ENCODE assay signal across 8 cellular contexts in genomic region chr10:27240212-27240890, GRCh38. TPM values are rescaled to one million over a fixed set of nuclear protein-coding genes. Genes with fewer than 3 reads are reported as not detected.
DNase-seq lines count a peak whose midpoint lies in the region; ATAC-seq and TF ChIP-seq lines count a peak whose summit lies in the region.

Gene ACBD5, minus strand, starts transcription at chr10:27240797. Its CDS starts 109 bp downstream, at chr10:27240688.

- under 1% methylated on average over 48 of the region's 48 CpGs for WGBS in right cardiac atrium

- no peaks in the 10 kb centered on the region for H3K36me3 ChIP-seq in ascending aorta

- in situ Hi-C loops in GM13977 (cut with MboI; ENCODE audit: low pct_unique_long_range_greater_than_20kb, low sequenced_read_pairs, unreplicated experiment) = no loop called here

- peak within 1 kb of the TSS; percentile 96 to 98 for H3K27ac ChIP-seq in ascending aorta
- H3K27ac ChIP-seq in right cardiac atrium (ENCODE audit: low read length) = peak within 1 kb of the TSS; percentile 99

- DNase-seq in GM13977 (ENCODE audit: low spot score) (peak; percentile 74), NCI-H146 treated with DMSO at 0.1 percent for 48 hours (lab: John Stamatoyannopoulos, UW; ENCODE audit: unreplicated experiment) (peak; percentile 64), T-helper 22 cell (ENCODE audit: low read depth) (peak; percentile 68), ascending aorta (ENCODE audit: low spot score in 2 of 2) (peak; percentile 79 to 95), right cardiac atrium (peak; percentile 92 to 96 (median 95)), pulmonary artery endothelial cell (ENCODE audit: low read depth, low spot score) (no peak), OCI-M2 (lab: John Stamatoyannopoulos, UW; ENCODE audit: unreplicated experiment) (no peak)

- H3K4me3 ChIP-seq in ascending aorta = peak within 1 kb of the TSS; percentile 79 to 86
- H3K4me3 ChIP-seq in right cardiac atrium (ENCODE audit: low read length) = peak within 1 kb of the TSS; percentile 69

- intact Hi-C loops in ascending aorta (cut with DNase I) = loop anchor here (2.0 to 5.0 kb wide), 3 partner anchors 264 to 1042 kb away; partner anchors contain the start of genes ABI1 and RAB18
- intact Hi-C loops in right cardiac atrium (cut with DNase I) = no loop called here

- H3K27me3 ChIP-seq in ascending aorta = no peaks in the 10 kb centered on the region
- H3K27me3 ChIP-seq in right cardiac atrium (ENCODE audit: control insufficient read depth, insufficient read depth) = no peaks in the 10 kb centered on the region

- no peak for TF ChIP-seq CTCF in GM13977 (IDR thresholded peaks at IDR 0.05; ENCODE audit: extremely low read depth, insufficient read depth, missing control alignments)
- no peak for TF ChIP-seq CTCF in ascending aorta (IDR thresholded peaks at IDR 0.05)

- H3K9me3 ChIP-seq in ascending aorta (no peaks in the 10 kb centered on the region), right cardiac atrium (ENCODE audit: control insufficient read depth, low read length) (no peaks in the 10 kb centered on the region)

- ATAC-seq in HG02759 (IDR thresholded peaks at IDR 0.05; ENCODE audit: unreplicated experiment) (peak; percentile 50), right cardiac atrium (peak; percentile 84 to 86)

- H3K4me1 ChIP-seq in ascending aorta (peaks cover 0 to 21% of the 10 kb centered on the region in 2 donors), right cardiac atrium (ENCODE audit: control insufficient read depth, insufficient read depth, low read length) (peaks cover 4% of the 10 kb centered on the region)

RNA-seq across cellular contexts. Expression of gene ACBD5, which starts in this region (rescaled TPM):
- total RNA-seq in ascending aorta (8.7 TPM), right cardiac atrium (10 to 100 TPM; 36.7 to 44.8 (median 38.1) TPM), pulmonary artery endothelial cell (23.8 and 25.5 TPM in 2 replicates)
- 16.8 TPM for polyA plus RNA-seq in right cardiac atrium

Comparison
In these comparisons a context has a peak if more than half of its experiments do, and no peak if none do; other contexts are left out.
1. DNase-seq: peak in GM13977 (single experiment), NCI-H146 treated with DMSO at 0.1 percent for 48 hours (single experiment), T-helper 22 cell (single experiment), ascending aorta (2 of 2) and right cardiac atrium (3 of 3); none in pulmonary artery endothelial cell (single experiment) and OCI-M2 (single experiment).